8 cellular contexts compared by ENCODE assay signal in genomic region chr15:33226559-33227181, GRCh38. TPM values are rescaled to one million over a fixed set of nuclear protein-coding genes. Genes with fewer than 3 reads are reported as not detected.
DNase-seq lines count a peak whose midpoint lies in the region; ATAC-seq, FAIRE-seq and TF ChIP-seq lines count a peak whose summit lies in the region.

No MANE protein-coding gene starts in this region.

- H3K79me2 ChIP-seq in PC-9 (ENCODE audit: low read depth) = no peaks in the 10 kb centered on the region

- TF ChIP-seq EP300 in A549 (IDR thresholded peaks at IDR 0.05) = no peak

- H3K9me3 ChIP-seq in A549 (no peaks in the 10 kb centered on the region), PC-9 (ENCODE audit: insufficient read depth, low read depth) (no peaks in the 10 kb centered on the region), heart left ventricle (no peaks in the 10 kb centered on the region)

- no peaks in the 10 kb centered on the region for H3F3A ChIP-seq in PC-9 (ENCODE audit: insufficient read depth, low read depth)

- no peak for TF ChIP-seq POLR2A in A549 (IDR thresholded peaks at IDR 0.05; ENCODE audit: low read length)
- no peak for TF ChIP-seq POLR2A in heart left ventricle (IDR thresholded peaks at IDR 0.05)

- H3K36me3 ChIP-seq in PC-9 (ENCODE audit: low read depth) = no peaks in the 10 kb centered on the region
- no peaks in the 10 kb centered on the region for H3K36me3 ChIP-seq in heart left ventricle

- intact Hi-C loops in PC-9 (cut with micrococcal nuclease; ENCODE audit: unreplicated experiment) = no loop called here
- intact Hi-C loops in heart left ventricle (cut with DNase I) = loop anchor here in 2 of 10 donors (10.0 kb wide), 2 partner anchors 52 to 72 kb away; no protein-coding TSS in a partner anchor

- no peak overlapping the region for H3K27ac Mint-ChIP-seq in stimulated activated memory B cell treated with anti-CD40 and anti-IgM and Interleukin-4, amounts not matched to agents 10 μg/mL and 1 μg/mL and 100 μg/mL, for 72 hours

- no peak overlapping the region for H2AFZ ChIP-seq in PC-9

- H3K27ac ChIP-seq in A549 (no peak overlapping the region), PC-9 (no peak overlapping the region), heart left ventricle (no peak overlapping the region)

- H3K9me3 Mint-ChIP-seq in stimulated activated memory B cell treated with anti-CD40 and anti-IgM and Interleukin-4, amounts not matched to agents 10 μg/mL and 1 μg/mL and 100 μg/mL, for 72 hours = no peaks in the 10 kb centered on the region

- POLR2A ChIA-PET in A549 (lab: Yijun Ruan, JAX) (no interaction called here), PC-9 (lab: Charles Lee; ENCODE audit: unreplicated experiment) (no interaction called here)

- H3K4me1 Mint-ChIP-seq in stimulated activated memory B cell treated with anti-CD40 and anti-IgM and Interleukin-4, amounts not matched to agents 10 μg/mL and 1 μg/mL and 100 μg/mL, for 72 hours = no peaks in the 10 kb centered on the region

- TF ChIP-seq CTCF in A549 (IDR thresholded peaks at IDR 0.05) (peak; percentile 57), PC-9 (conservative IDR thresholded peaks at IDR 0.05) (peak; percentile 51), heart left ventricle (IDR thresholded peaks at IDR 0.05) (peak in 11 of 12 donors; percentile 7 to 51 (median 44))

- TF ChIP-seq RAD21 in A549 (conservative IDR thresholded peaks at IDR 0.05 in 1 of 2, IDR thresholded peaks at IDR 0.05 in 1 of 2) = peak; percentile 37 to 39; a peak in 4 of 5 replicates

- no peaks in the 10 kb centered on the region for H4K20me1 ChIP-seq in PC-9 (ENCODE audit: insufficient read depth)

- 60% methylated on average over 3 of the region's 3 CpGs for WGBS in A549 (ENCODE audit: missing lambda C conversion rate)
- 67 to 76% (median 70%) methylated on average over 3 of the region's 3 CpGs for WGBS in heart left ventricle, 4 donors

- ATAC-seq in A549 = peak; percentile 88 to 97
- peak; percentile 94 for ATAC-seq in GM18517 (IDR thresholded peaks at IDR 0.05; ENCODE audit: unreplicated experiment)
- peak; percentile 55 for ATAC-seq in HG03280 (IDR thresholded peaks at IDR 0.05; ENCODE audit: unreplicated experiment)
- ATAC-seq in heart left ventricle = peak; percentile 73 to 94 (median 88)
- no peak for ATAC-seq in stimulated activated memory B cell treated with anti-CD40 and anti-IgM and Interleukin-4, amounts not matched to agents 10 μg/mL and 1 μg/mL and 100 μg/mL, for 72 hours

- H3K4me3 Mint-ChIP-seq in stimulated activated memory B cell treated with anti-CD40 and anti-IgM and Interleukin-4, amounts not matched to agents 10 μg/mL and 1 μg/mL and 100 μg/mL, for 72 hours = no peak overlapping the region

- no peak overlapping the region for H3K4me2 ChIP-seq in A549
- no peak overlapping the region for H3K4me2 ChIP-seq in PC-9

- no peaks in the 10 kb centered on the region for H3K36me3 Mint-ChIP-seq in stimulated activated memory B cell treated with anti-CD40 and anti-IgM and Interleukin-4, amounts not matched to agents 10 μg/mL and 1 μg/mL and 100 μg/mL, for 72 hours

- no peaks in the 10 kb centered on the region for H3K27me3 ChIP-seq in PC-9 (ENCODE audit: insufficient read depth, low read depth)
- H3K27me3 ChIP-seq in heart left ventricle = no peaks in the 10 kb centered on the region

- H3K9me2 ChIP-seq in PC-9 (ENCODE audit: insufficient read depth) = no peaks in the 10 kb centered on the region

- DNase-seq in A549 (ENCODE audit: low read depth in 1 of 2, low spot score in 1 of 2) (peak; percentile 85 to 86), PC-9 (peak in 1 of 2 experiments; percentile 11), heart left ventricle (peak in 4 of 5 donors; percentile 47 to 64 (median 54))
- DNase-seq in activated T-cell treated with anti-CD3 and anti-CD28 coated beads, Interleukin-2, amount 50 U/mL, for 48 hours = peak; percentile 31 to 52
- peak; percentile 10 to 76 for DNase-seq in stimulated activated CD4-positive, alpha-beta T cell treated with anti-CD3 and anti-CD28 coated beads, Interleukin-4, amount 100 ng/mL, for 4 hours

- peak; percentile 83 for FAIRE-seq in A549 (lab: Jason Lieb, UNC)

- CTCF ChIA-PET in A549 (lab: Yijun Ruan, JAX) = interaction anchor here (0.8 to 7.7 kb wide), 17 partner anchors 9 to 737 kb away, joined by 3 to 61 read pairs (median 5); no protein-coding TSS in a partner anchor
- CTCF ChIA-PET in PC-9 (lab: Charles Lee) = no interaction called here

- no peaks in the 10 kb centered on the region for H3K27me3 Mint-ChIP-seq in stimulated activated memory B cell treated with anti-CD40 and anti-IgM and Interleukin-4, amounts not matched to agents 10 μg/mL and 1 μg/mL and 100 μg/mL, for 72 hours

- no TSS peak for BruUV-seq in PC-9 (replicated peaks; lab: Mats Ljungman, UMichigan)

- H3K4me3 ChIP-seq in A549 (no peak overlapping the region), PC-9 (no peak overlapping the region), heart left ventricle (no peak overlapping the region)

- H3K4me1 ChIP-seq in A549 (no peaks in the 10 kb centered on the region), PC-9 (replicated peaks; ENCODE audit: insufficient read depth) (no peaks in the 10 kb centered on the region), heart left ventricle (peaks cover 0 to 9% (median 0%) of the 10 kb centered on the region in 12 donors)

TF ChIP-seq in A549, 52 proteins besides CTCF, POLR2A, EP300 and RAD21:
- TF ChIP-seq SMC3 (IDR thresholded peaks at IDR 0.05) = peak; percentile 43; the same call in 2 of the 3 replicates
- no peak for TF ChIP-seq JUNB (IDR thresholded peaks at IDR 0.05)

RNA-seq across cellular contexts. Expression of gene FMN1, which starts 32.2 kb away (rescaled TPM):
- polyA plus RNA-seq in A549 (2011; rRNA removed) (2.2 and 2.4 TPM in 2 replicates), A549 (2017; fragmentation: RNase III; extraction: RNeasy Plus Mini Kit Qiagen cat#74134 plus additional on column Dnase treatment) (0.45 to 0.61 TPM (median 0.53 TPM) in 3 replicates), heart left ventricle (under 1 TPM; 0.61 to 0.91 TPM)
- 0.15 and 0.17 TPM in 2 replicates for polyA plus RNA-seq in A549 (2012; cell fraction: cytosol; rRNA removed)
- 0.11 and 0.23 TPM in 2 replicates for polyA plus RNA-seq in A549 (2012; cell fraction: nucleus; rRNA removed)
- polyA minus RNA-seq in A549 (2011; rRNA and poly(A)+ RNA removed) = 3.6 and 4.4 TPM in 2 replicates
- total RNA-seq in PC-9 (2021) (19.6 and 25.8 TPM in 2 replicates), heart left ventricle (10 to 100 TPM in 1 of 9 donors, 1 to 10 TPM in 8; 1.7 to 10.6 (median 3.8) TPM)
